In the genomic region with DNA sequence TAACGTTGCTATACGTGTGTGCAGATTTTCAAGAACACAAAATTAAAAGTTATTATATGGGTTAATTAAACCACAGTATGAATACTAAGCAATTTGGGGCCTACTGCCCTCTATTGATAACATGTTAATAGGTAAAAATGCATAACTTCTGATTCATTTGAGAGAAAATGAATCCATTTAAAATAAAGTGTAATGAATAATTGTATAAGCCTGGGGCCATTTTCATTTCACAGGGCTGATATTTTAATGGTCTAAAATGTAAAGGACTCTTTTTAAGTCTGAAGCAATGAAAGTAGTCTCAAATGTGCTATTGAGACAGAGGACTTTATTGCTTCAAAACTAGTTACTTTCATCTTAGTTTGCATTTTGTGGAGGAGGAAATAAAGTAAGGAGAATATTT, we compare ENCODE assay signal across 27 cellular contexts.
DNase-seq lines count a peak whose midpoint lies in the region; ATAC-seq, FAIRE-seq and TF ChIP-seq lines count a peak whose summit lies in the region.
"Had no signal": no experiment of that assay in that cellular context is flagged by ENCODE, and none has a peak within 500 bp of the region (broad histone marks: within the 10 kb centered on the region; RNA-seq: fewer than 3 reads in every experiment).

No MANE protein-coding gene starts in this region.

- WGBS in A549 (ENCODE audit: missing lambda C conversion rate), result 80% methylated on average over 2 of the region's 2 CpGs

- no peak for DNase-seq in A549 (ENCODE audit: low read depth in 1 of 2, low spot score in 1 of 2)
- no peak for DNase-seq in DND-41
- DNase-seq in PC-3, result no peak
- DNase-seq in foreskin keratinocyte, result no peak
- DNase-seq in NCI-H2227 treated with DMSO at 0.1 percent for 48 hours (lab: John Stamatoyannopoulos, UW), result no peak
- DNase-seq in GF-D8 (lab: John Stamatoyannopoulos, UW), result no peak
- no peak for DNase-seq in NCI-H2029 (lab: John Stamatoyannopoulos, UW)
- DNase-seq: ACHN; CD8-positive, alpha-beta T cell; IMR-90; NCI-H1092 treated with DMSO at 0.1 percent for 48 hours; NCI-H1436 treated with DMSO at 0.1 percent for 48 hours; NCI-H1930; NCI-H226; NCI-H510A treated with DMSO at 0.1 percent for 48 hours; NCI-H748 treated with DMSO at 0.1 percent for 48 hours; OCI-M1; SW 1271; T-helper 17 cell had no signal

- H3K4me3 ChIP-seq in A549, result no peak overlapping the region
- H3K4me3 ChIP-seq in DND-41 (ENCODE audit: low read depth in 1 of 2, low read length in 2 of 2), result no peak overlapping the region
- no peak overlapping the region for H3K4me3 ChIP-seq in PC-3 (ENCODE audit: low read length)
- H3K4me3 ChIP-seq: BLaER1 treated with 17β-estradiol and CSF1 and Interleukin-3, amounts not matched to agents 10 nM and 100 nM; SJSA1 had no signal

- no TSS peak for BruUV-seq in PC-3 (replicated peaks; lab: Mats Ljungman, UMichigan)

- no peaks in the 10 kb centered on the region for H3K36me3 ChIP-seq in DND-41 (ENCODE audit: insufficient read depth, low read length)
- no peaks in the 10 kb centered on the region for H3K36me3 ChIP-seq in PC-3 (ENCODE audit: low read depth, low read length)
- H3K36me3 ChIP-seq: SJSA1 had no signal

- FAIRE-seq in A549 (lab: Jason Lieb, UNC), result no peak
- FAIRE-seq: G401.6, GM18507, GM19239, H54 had no signal

- TF ChIP-seq POLR2A in A549 (IDR thresholded peaks at IDR 0.05; ENCODE audit: low read length), result no peak

- H3K9ac ChIP-seq in DND-41 (ENCODE audit: low read depth, low read length) (no peak overlapping the region), PC-3 (ENCODE audit: low read length) (no peak overlapping the region)
- H3K9ac ChIP-seq: BLaER1 treated with 17β-estradiol and CSF1 and Interleukin-3, amounts not matched to agents 10 nM and 100 nM; KMS-11 had no signal

- POLR2A ChIA-PET in A549 (lab: Yijun Ruan, JAX), result no interaction called here
- POLR2A ChIA-PET in PC-3 (lab: Charles Lee; ENCODE audit: unreplicated experiment), result no interaction called here

- TF ChIP-seq RAD21 in A549 (conservative IDR thresholded peaks at IDR 0.05 in 1 of 2, IDR thresholded peaks at IDR 0.05 in 1 of 2), result no peak

- H3F3A ChIP-seq in PC-3 (ENCODE audit: low read length, unreplicated experiment), result no peaks in the 10 kb centered on the region

- H3K79me2 ChIP-seq in DND-41 (ENCODE audit: insufficient read depth, low read length), result no peaks in the 10 kb centered on the region
- H3K79me2 ChIP-seq in PC-3 (ENCODE audit: low read length), result no peaks in the 10 kb centered on the region

- H3K9me2 ChIP-seq in PC-3 (replicated peaks; ENCODE audit: low read length), result no peaks in the 10 kb centered on the region

- CTCF ChIA-PET in A549 (lab: Yijun Ruan, JAX), result interaction anchor here (0.6 kb wide), 1 partner anchor 189 kb away, joined by 3 read pairs; no protein-coding TSS in a partner anchor
- CTCF ChIA-PET in PC-3 (lab: Charles Lee), result no interaction called here

- TF ChIP-seq CTCF in A549 (IDR thresholded peaks at IDR 0.05) (0 out of 3 replicates have a peak, but pooled peaks have one; percentile 9), DND-41 (IDR thresholded peaks at IDR 0.05; ENCODE audit: borderline replicate concordance, extremely low read depth, low read length, poor library complexity, severe bottlenecking) (peak; percentile 4), PC-3 (conservative IDR thresholded peaks at IDR 0.05; ENCODE audit: low read depth, low read length) (peak; percentile 49), foreskin keratinocyte (conservative IDR thresholded peaks at IDR 0.05) (peak; percentile 28)

- H4K20me1 ChIP-seq in DND-41 (ENCODE audit: insufficient read depth, low read length) (no peaks in the 10 kb centered on the region), PC-3 (ENCODE audit: low read length) (no peaks in the 10 kb centered on the region)
- H4K20me1 ChIP-seq: BLaER1 treated with 17β-estradiol and CSF1 and Interleukin-3, amounts not matched to agents 10 nM and 100 nM had no signal

- H3K4me1 ChIP-seq in A549 (no peaks in the 10 kb centered on the region), DND-41 (ENCODE audit: insufficient read depth, low read length) (no peaks in the 10 kb centered on the region), PC-3 (ENCODE audit: insufficient read depth, low read length) (no peaks in the 10 kb centered on the region), foreskin keratinocyte (no peaks in the 10 kb centered on the region)
- H3K4me1 ChIP-seq: SJSA1 had no signal

- no peaks in the 10 kb centered on the region for H3K9me3 ChIP-seq in A549
- no peaks in the 10 kb centered on the region for H3K9me3 ChIP-seq in DND-41 (ENCODE audit: insufficient read depth, low read length, severe bottlenecking)
- no peaks in the 10 kb centered on the region for H3K9me3 ChIP-seq in PC-3 (ENCODE audit: low read length)
- H3K9me3 ChIP-seq: BLaER1 treated with 17β-estradiol and CSF1 and Interleukin-3, amounts not matched to agents 10 nM and 100 nM; SJSA1 had no signal

- H2AFZ ChIP-seq in DND-41 (ENCODE audit: low read depth, low read length), result no peak overlapping the region
- H2AFZ ChIP-seq in PC-3 (ENCODE audit: low read length), result no peak overlapping the region

- H3K4me2 ChIP-seq in A549 (no peak overlapping the region), DND-41 (ENCODE audit: insufficient read depth, low read length) (no peak overlapping the region), PC-3 (ENCODE audit: low read length) (no peak overlapping the region)
- H3K4me2 ChIP-seq: BLaER1 treated with 17β-estradiol and CSF1 and Interleukin-3, amounts not matched to agents 10 nM and 100 nM; KMS-11 had no signal

- no peak overlapping the region for H3K27ac ChIP-seq in A549
- no peak overlapping the region for H3K27ac ChIP-seq in DND-41 (ENCODE audit: low read length)
- H3K27ac ChIP-seq in PC-3 (ENCODE audit: low read length), result no peak overlapping the region
- no peak overlapping the region for H3K27ac ChIP-seq in foreskin keratinocyte
- H3K27ac ChIP-seq: BLaER1 treated with 17β-estradiol and CSF1 and Interleukin-3, amounts not matched to agents 10 nM and 100 nM; KMS-11; SJSA1 had no signal

- intact Hi-C loops in PC-3 (cut with micrococcal nuclease), result no loop called here

- H3K27me3 ChIP-seq in DND-41 (ENCODE audit: insufficient read depth, low read length, poor library complexity) (no peaks in the 10 kb centered on the region), PC-3 (ENCODE audit: low read length) (no peaks in the 10 kb centered on the region), foreskin keratinocyte (no peaks in the 10 kb centered on the region)
- H3K27me3 ChIP-seq: BLaER1 treated with 17β-estradiol and CSF1 and Interleukin-3, amounts not matched to agents 10 nM and 100 nM; SJSA1 had no signal

- no peak for ATAC-seq in A549
- ATAC-seq in DND-41 (ENCODE audit: insufficient read depth, low read depth), result no peak
- ATAC-seq in PC-3, result no peak
- ATAC-seq in foreskin keratinocyte, result no peak
- ATAC-seq: CD8-positive, alpha-beta T cell; Right ventricle myocardium inferior; T-helper 17 cell had no signal

- TF ChIP-seq EP300 in A549 (IDR thresholded peaks at IDR 0.05), result no peak

TF ChIP-seq in A549, 52 proteins besides CTCF, POLR2A, EP300 and RAD21 (continues in another document):
- TF ChIP-seq SREBF2 (IDR thresholded peaks at IDR 0.05) (no peak), FOSB (CRISPR knock-in tag; IDR thresholded peaks at IDR 0.05) (no peak), MYC (IDR thresholded peaks at IDR 0.05; ENCODE audit: borderline replicate concordance, low read length) (no peak), BHLHE40 (IDR thresholded peaks at IDR 0.05; ENCODE audit: low read depth, low read length) (no peak), ZSCAN20 (CRISPR knock-in tag; IDR thresholded peaks at IDR 0.05) (no peak), ZNF302 (CRISPR knock-in tag; IDR thresholded peaks at IDR 0.05) (no peak), JUN (IDR thresholded peaks at IDR 0.05) (no peak), RFX5 (IDR thresholded peaks at IDR 0.05) (no peak), REST (IDR thresholded peaks at IDR 0.05) (no peak), BCL3 (IDR thresholded peaks at IDR 0.05) (no peak), NR3C1 (IDR thresholded peaks at IDR 0.05) (no peak), POLR2AphosphoS2 (conservative IDR thresholded peaks at IDR 0.05; ENCODE audit: low read length) (no peak), KDM5A (IDR thresholded peaks at IDR 0.05) (no peak), CHD4 (IDR thresholded peaks at IDR 0.05; ENCODE audit: borderline replicate concordance) (no peak)
